Comparison of ENCODE assay signal across 17 cellular contexts in the genomic region with DNA sequence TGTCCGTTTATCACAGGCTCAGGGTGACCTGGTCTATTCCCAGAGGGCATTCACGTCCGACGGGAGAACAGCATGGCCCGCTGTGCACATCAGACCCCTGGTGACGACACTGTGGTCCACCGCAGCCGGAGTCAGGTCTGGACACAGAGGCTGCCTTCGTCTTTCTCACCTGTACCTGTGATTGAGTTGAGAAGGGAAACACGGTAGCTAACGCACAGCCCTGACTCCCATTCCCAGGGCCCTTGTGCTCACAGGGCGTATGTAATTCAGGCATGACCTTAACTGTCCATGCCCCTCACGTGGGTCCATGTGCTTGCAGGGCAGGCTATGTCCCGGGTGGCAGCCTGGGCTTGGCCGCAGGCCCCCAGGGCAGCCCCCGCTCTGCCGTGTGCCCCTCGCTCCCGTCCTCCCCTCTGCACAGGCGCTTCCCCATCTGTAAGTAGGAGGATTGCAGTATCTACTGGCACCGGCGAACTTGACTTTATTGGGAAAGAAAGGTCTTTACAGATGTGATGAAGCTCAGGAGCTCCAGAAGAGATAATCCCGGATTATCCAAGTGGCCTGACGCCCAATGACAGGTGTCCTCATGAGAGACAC.
DNase-seq lines count a peak whose midpoint lies in the region; ATAC-seq and TF ChIP-seq lines count a peak whose summit lies in the region.
"Had no signal": no experiment of that assay in that cellular context is flagged by ENCODE, and none has a peak within 500 bp of the region (broad histone marks: within the 10 kb centered on the region; RNA-seq: fewer than 3 reads in every experiment).

No MANE protein-coding gene starts in this region.

- no peak overlapping the region for H3K9ac ChIP-seq in endodermal cell (ENCODE audit: extremely low read depth, low read length, poor library complexity, severe bottlenecking)
- H3K9ac ChIP-seq: BLaER1 treated with 17β-estradiol and CSF1 and Interleukin-3, amounts not matched to agents 10 nM and 100 nM; GM23248 had no signal

- H3K4me1 ChIP-seq in right atrium auricular region (no peaks in the 10 kb centered on the region), endodermal cell (ENCODE audit: control insufficient read depth, insufficient read depth, low read length) (no peaks in the 10 kb centered on the region)
- H3K4me1 ChIP-seq: HAP-1 had no signal

- H3K27me3 ChIP-seq in right atrium auricular region = no peaks in the 10 kb centered on the region
- H3K27me3 ChIP-seq in WERI-Rb-1 (ENCODE audit: insufficient read depth, low read depth, severe bottlenecking) = no peaks in the 10 kb centered on the region
- H3K27me3 ChIP-seq in endodermal cell (ENCODE audit: control insufficient read depth, insufficient read depth, low read length, poor library complexity, severe bottlenecking) = no peaks in the 10 kb centered on the region
- H3K27me3 ChIP-seq: BLaER1 treated with 17β-estradiol and CSF1 and Interleukin-3, amounts not matched to agents 10 nM and 100 nM had no signal

- H3K9me3 ChIP-seq in right atrium auricular region (no peaks in the 10 kb centered on the region), WERI-Rb-1 (ENCODE audit: severe bottlenecking) (no peaks in the 10 kb centered on the region), endodermal cell (ENCODE audit: control insufficient read depth, low read length) (no peaks in the 10 kb centered on the region)
- H3K9me3 ChIP-seq: BLaER1 treated with 17β-estradiol and CSF1 and Interleukin-3, amounts not matched to agents 10 nM and 100 nM; HAP-1 had no signal

- H3K27ac ChIP-seq in right atrium auricular region (no peak overlapping the region), WERI-Rb-1 (peak overlapping the region; percentile 35), endodermal cell (ENCODE audit: low read depth, low read length) (no peak overlapping the region)
- H3K27ac ChIP-seq: BLaER1 treated with 17β-estradiol and CSF1 and Interleukin-3, amounts not matched to agents 10 nM and 100 nM; GM23248; HL-60 had no signal

- CTCF ChIA-PET in activated CD8-positive, alpha-beta memory T cell treated with anti-CD3 and anti-CD28 coated beads, Interleukin-2, amount 10 ng/mL, durations not matched to agents 7 days and 5 days (lab: Charles Lee) = no interaction called here

- no peak overlapping the region for H3K4me3 Mint-ChIP-seq in osteocyte (ENCODE audit: unreplicated experiment)
- H3K4me3 Mint-ChIP-seq in activated CD8-positive, alpha-beta memory T cell treated with anti-CD3 and anti-CD28 coated beads, Interleukin-2, amount 10 ng/mL, durations not matched to agents 7 days and 5 days = no peak overlapping the region
- no peak overlapping the region for H3K4me3 Mint-ChIP-seq in endodermal cell
- H3K4me3 Mint-ChIP-seq: B cell; CD8-positive, alpha-beta T cell had no signal

- TF ChIP-seq CTCF in right atrium auricular region (IDR thresholded peaks at IDR 0.05) (no peak), WERI-Rb-1 (IDR thresholded peaks at IDR 0.05; ENCODE audit: low read depth, low read length) (no peak), osteocyte (IDR thresholded peaks at IDR 0.05) (no peak), endodermal cell (conservative IDR thresholded peaks at IDR 0.05) (no peak)

- H3K9me3 Mint-ChIP-seq in osteocyte (ENCODE audit: unreplicated experiment) = peaks cover 16% of the 10 kb centered on the region
- H3K9me3 Mint-ChIP-seq in activated CD8-positive, alpha-beta memory T cell treated with anti-CD3 and anti-CD28 coated beads, Interleukin-2, amount 10 ng/mL, durations not matched to agents 7 days and 5 days (ENCODE audit: low read depth) = no peaks in the 10 kb centered on the region
- no peaks in the 10 kb centered on the region for H3K9me3 Mint-ChIP-seq in endodermal cell
- H3K9me3 Mint-ChIP-seq: CD8-positive, alpha-beta T cell had no signal

- 93 to 96% methylated on average over 19 to 24 of the region's 24 CpGs for whole genome bisulfite sequencing in endodermal cell (ENCODE audit: insufficient coverage in 1 of 2, insufficient read length in 1 of 2), 2 experiments

- H3K36me3 Mint-ChIP-seq in osteocyte (ENCODE audit: unreplicated experiment) (no peaks in the 10 kb centered on the region), endodermal cell (ENCODE audit: low read depth) (no peaks in the 10 kb centered on the region)
- no peaks in the 10 kb centered on the region for H3K36me3 Mint-ChIP-seq in activated CD8-positive, alpha-beta memory T cell treated with anti-CD3 and anti-CD28 coated beads, Interleukin-2, amount 10 ng/mL, durations not matched to agents 7 days and 5 days
- H3K36me3 Mint-ChIP-seq: CD8-positive, alpha-beta T cell had no signal

- H3K27ac Mint-ChIP-seq in osteocyte (ENCODE audit: unreplicated experiment) (no peak overlapping the region), endodermal cell (no peak overlapping the region)
- H3K27ac Mint-ChIP-seq in activated CD8-positive, alpha-beta memory T cell treated with anti-CD3 and anti-CD28 coated beads, Interleukin-2, amount 10 ng/mL, durations not matched to agents 7 days and 5 days = no peak overlapping the region
- H3K27ac Mint-ChIP-seq: B cell; CD8-positive, alpha-beta T cell had no signal

- intact Hi-C loops in Right ventricle myocardium superior (cut with DNase I) = no loop called here

- H3K4me1 Mint-ChIP-seq in osteocyte (ENCODE audit: unreplicated experiment) (no peaks in the 10 kb centered on the region), endodermal cell (no peaks in the 10 kb centered on the region)
- H3K4me1 Mint-ChIP-seq in activated CD8-positive, alpha-beta memory T cell treated with anti-CD3 and anti-CD28 coated beads, Interleukin-2, amount 10 ng/mL, durations not matched to agents 7 days and 5 days = no peaks in the 10 kb centered on the region
- H3K4me1 Mint-ChIP-seq: B cell had no signal

- H3K27me3 Mint-ChIP-seq in osteocyte (ENCODE audit: unreplicated experiment) (no peaks in the 10 kb centered on the region), endodermal cell (ENCODE audit: insufficient read depth) (no peaks in the 10 kb centered on the region)
- no peaks in the 10 kb centered on the region for H3K27me3 Mint-ChIP-seq in activated CD8-positive, alpha-beta memory T cell treated with anti-CD3 and anti-CD28 coated beads, Interleukin-2, amount 10 ng/mL, durations not matched to agents 7 days and 5 days
- H3K27me3 Mint-ChIP-seq: B cell had no signal

- H3K4me3 ChIP-seq in right atrium auricular region = no peak overlapping the region
- H3K4me3 ChIP-seq in WERI-Rb-1 (ENCODE audit: low read depth, low read length) = peak overlapping the region; percentile 3; the same call in 1 of the 2 replicates
- no peak overlapping the region for H3K4me3 ChIP-seq in endodermal cell (ENCODE audit: low read length)
- H3K4me3 ChIP-seq: BLaER1 treated with 17β-estradiol and CSF1 and Interleukin-3, amounts not matched to agents 10 nM and 100 nM; GM23248; HAP-1 had no signal

- ATAC-seq in Right ventricle myocardium superior (ENCODE audit: poor library complexity) = no peak
- no peak for ATAC-seq in activated CD8-positive, alpha-beta memory T cell treated with anti-CD3 and anti-CD28 coated beads, Interleukin-2, amount 10 ng/mL, durations not matched to agents 7 days and 5 days
- ATAC-seq: CD8-positive, alpha-beta T cell had no signal

- H3K36me3 ChIP-seq in right atrium auricular region (no peaks in the 10 kb centered on the region), WERI-Rb-1 (no peaks in the 10 kb centered on the region), endodermal cell (ENCODE audit: control insufficient read depth, insufficient read depth, low read length) (no peaks in the 10 kb centered on the region)
- H3K36me3 ChIP-seq: BLaER1 treated with 17β-estradiol and CSF1 and Interleukin-3, amounts not matched to agents 10 nM and 100 nM; HAP-1 had no signal

- DNase-seq in right atrium auricular region (ENCODE audit: low spot score) (peak; percentile 23), Right ventricle myocardium superior (no peak), WERI-Rb-1 (peak; percentile 86), osteocyte (ENCODE audit: extremely low spot score, unreplicated experiment) (peak; percentile 67), endodermal cell (no peak)
- DNase-seq in activated CD8-positive, alpha-beta memory T cell treated with anti-CD3 and anti-CD28 coated beads, Interleukin-2, amount 10 ng/mL, durations not matched to agents 7 days and 5 days = no peak
- no peak for DNase-seq in activated effector memory CD4-positive, alpha-beta T cell treated with anti-CD3 and anti-CD28 coated beads, Interleukin-2, amount 50 U/mL, for 16 hours
- DNase-seq: Calu3; CD8-positive, alpha-beta T cell; DMS53; DND-41; EL; GM23248 had no signal

Comparison
In these comparisons a context has a peak if more than half of its experiments do, and no peak if none do; other contexts are left out.
1. DNase-seq: peak in right atrium auricular region (single experiment), WERI-Rb-1 (single experiment) and osteocyte (single experiment); none in Right ventricle myocardium superior (single experiment), activated CD8-positive, alpha-beta memory T cell treated with anti-CD3 and anti-CD28 coated beads, Interleukin-2, amount 10 ng/mL, durations not matched to agents 7 days and 5 days (single experiment), endodermal cell (single experiment) and activated effector memory CD4-positive, alpha-beta T cell treated with anti-CD3 and anti-CD28 coated beads, Interleukin-2, amount 50 U/mL, for 16 hours (single experiment).